8 cellular contexts compared by ENCODE assay signal in the genomic region with DNA sequence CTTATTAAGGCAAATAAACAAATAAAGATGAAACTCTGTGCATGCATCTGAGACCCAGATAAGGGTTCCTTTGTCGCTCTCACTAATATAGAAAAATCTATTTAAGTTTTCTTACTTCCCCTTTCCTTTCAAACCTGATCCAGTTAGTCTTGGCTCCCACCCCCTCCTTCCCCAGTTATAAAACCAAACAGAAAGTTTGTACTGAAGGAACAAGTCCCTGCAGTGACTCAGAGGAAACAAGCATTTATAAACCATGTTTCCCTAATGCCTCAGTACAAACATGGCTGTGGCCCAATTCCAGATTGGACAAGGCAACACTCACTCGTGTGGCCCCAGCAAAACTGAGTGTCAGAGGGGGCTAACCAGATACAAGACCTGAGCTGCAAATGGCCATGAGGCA.
DNase-seq lines count a peak whose midpoint lies in the region; ATAC-seq and TF ChIP-seq lines count a peak whose summit lies in the region.

No MANE protein-coding gene starts in this region.

- no peak overlapping the region for H3K27ac Mint-ChIP-seq in stimulated activated naive B cell treated with anti-CD40 and anti-IgM and Interleukin-4, amounts not matched to agents 10 μg/mL and 1 μg/mL and 100 μg/mL, for 72 hours

- H3K4me3 ChIP-seq in esophagus squamous epithelium, result no peak overlapping the region

- DNase-seq in MV-4-11 (lab: John Stamatoyannopoulos, UW) (peak; percentile 86), esophagus squamous epithelium (lab: John Stamatoyannopoulos, UW) (no peak), NCI-H1092 treated with DMSO at 0.1 percent for 48 hours (lab: John Stamatoyannopoulos, UW) (no peak), SK-N-DZ (ENCODE audit: low spot score) (no peak)
- DNase-seq in stimulated activated naive B cell treated with anti-CD40 and anti-IgM and Interleukin-4, amounts not matched to agents 10 μg/mL and 1 μg/mL and 100 μg/mL, for 72 hours, result no peak
- no peak for DNase-seq in activated CD4-positive, alpha-beta T cell treated with anti-CD3 and anti-CD28 coated beads for 4 hours

- no peak for TF ChIP-seq CTCF in esophagus squamous epithelium (IDR thresholded peaks at IDR 0.05)

- peak overlapping the region; percentile 62 to 74 (median 72) for H3K27ac ChIP-seq in esophagus squamous epithelium

- H3K4me1 Mint-ChIP-seq in stimulated activated naive B cell treated with anti-CD40 and anti-IgM and Interleukin-4, amounts not matched to agents 10 μg/mL and 1 μg/mL and 100 μg/mL, for 72 hours, result peaks cover 13 to 26% of the 10 kb centered on the region in 2 donors

- no peaks in the 10 kb centered on the region for H3K36me3 ChIP-seq in esophagus squamous epithelium

- ATAC-seq in GM19351 (IDR thresholded peaks at IDR 0.05; ENCODE audit: unreplicated experiment), result peak; percentile 47
- peak; percentile 73 to 81 for ATAC-seq in stimulated activated naive B cell treated with anti-CD40 and anti-IgM and Interleukin-4, amounts not matched to agents 10 μg/mL and 1 μg/mL and 100 μg/mL, for 72 hours (replicated peaks)
- no peak for ATAC-seq in GM19328 (IDR thresholded peaks at IDR 0.05; ENCODE audit: unreplicated experiment)

- no peaks in the 10 kb centered on the region for H3K27me3 ChIP-seq in esophagus squamous epithelium

- H3K36me3 Mint-ChIP-seq in stimulated activated naive B cell treated with anti-CD40 and anti-IgM and Interleukin-4, amounts not matched to agents 10 μg/mL and 1 μg/mL and 100 μg/mL, for 72 hours, result peaks cover 3 to 8% of the 10 kb centered on the region in 2 donors

- H3K27me3 Mint-ChIP-seq in stimulated activated naive B cell treated with anti-CD40 and anti-IgM and Interleukin-4, amounts not matched to agents 10 μg/mL and 1 μg/mL and 100 μg/mL, for 72 hours, result no peaks in the 10 kb centered on the region

- intact Hi-C loops in esophagus squamous epithelium (cut with DNase I), result no loop called here

- H3K4me3 Mint-ChIP-seq in stimulated activated naive B cell treated with anti-CD40 and anti-IgM and Interleukin-4, amounts not matched to agents 10 μg/mL and 1 μg/mL and 100 μg/mL, for 72 hours, result no peak overlapping the region

- no peak for TF ChIP-seq POLR2A in esophagus squamous epithelium (IDR thresholded peaks at IDR 0.05)

- H3K9me3 ChIP-seq in esophagus squamous epithelium, result peaks cover 0 to 5% (median 0%) of the 10 kb centered on the region in 3 donors

- H3K9me3 Mint-ChIP-seq in stimulated activated naive B cell treated with anti-CD40 and anti-IgM and Interleukin-4, amounts not matched to agents 10 μg/mL and 1 μg/mL and 100 μg/mL, for 72 hours, result peaks cover 8 to 9% of the 10 kb centered on the region in 2 donors

- peaks cover 20 to 52% (median 22%) of the 10 kb centered on the region in 3 donors for H3K4me1 ChIP-seq in esophagus squamous epithelium

- WGBS in esophagus squamous epithelium, 2 donors, result 9 to 13% methylated on average over 1 to 2 of the region's 2 CpGs
